ENCODE assay signal across 27 cellular contexts in genomic region chr1:25527226-25527846, GRCh38.
"Had no signal": no experiment of that assay in that cellular context is flagged by ENCODE, and none has a peak within 500 bp of the region (broad histone marks: within the 10 kb centered on the region; RNA-seq: fewer than 3 reads in every experiment).

No MANE protein-coding gene starts in this region.

- H3K9me3 ChIP-seq: body of pancreas had no signal

- H3K27ac ChIP-seq: ascending aorta, body of pancreas, cardiac muscle cell, PC-9 had no signal

- H3K27me3 Mint-ChIP-seq: activated naive CD8-positive, alpha-beta T cell treated with anti-CD3 and anti-CD28 coated beads, Interleukin-2, amount 10 ng/mL, durations not matched to agents 7 days and 5 days; T-helper 17 cell had no signal

- H3K4me2 ChIP-seq: PC-9 had no signal

- H3K4me3 Mint-ChIP-seq: activated CD8-positive, alpha-beta T cell treated with anti-CD3 and anti-CD28 coated beads, Interleukin-2, amount 10 ng/mL, durations not matched to agents 7 days and 5 days; activated naive CD8-positive, alpha-beta T cell treated with anti-CD3 and anti-CD28 coated beads, Interleukin-2, amount 10 ng/mL, durations not matched to agents 7 days and 5 days; T-helper 17 cell; WTC11 had no signal

- H3K36me3 Mint-ChIP-seq: WTC11 had no signal

- ATAC-seq: activated CD8-positive, alpha-beta T cell treated with anti-CD3 and anti-CD28 coated beads, Interleukin-2, amount 10 ng/mL, durations not matched to agents 7 days and 5 days; body of pancreas; K562; T-helper 17 cell; WTC11 had no signal

- H2AFZ ChIP-seq: PC-9 had no signal

- DNase-seq: activated CD4-positive, alpha-beta T cell treated with anti-CD3 and anti-CD28 coated beads for 48 hours; activated CD4-positive, alpha-beta T cell treated with anti-CD3 and anti-CD28 coated beads, Interleukin-2, amount 50 U/mL, for 4 hours; activated CD4-positive, CD25-positive, alpha-beta regulatory T cell treated with anti-CD3 and anti-CD28 coated beads, Interleukin-2, amount 50 U/mL, for 72 hours; activated CD8-positive, alpha-beta memory T cell treated with anti-CD3 and anti-CD28 coated beads, Interleukin-2, amount 50 U/mL, for 48 hours; activated CD8-positive, alpha-beta T cell treated with anti-CD3 and anti-CD28 coated beads, Interleukin-2, amount 10 ng/mL, durations not matched to agents 7 days and 5 days; activated naive CD4-positive, alpha-beta T cell treated with anti-CD3 and anti-CD28 coated beads, Interleukin-2, amount 50 U/mL, for 16 hours; activated naive CD8-positive, alpha-beta T cell treated with anti-CD3 and anti-CD28 coated beads, Interleukin-2, amount 10 ng/mL, durations not matched to agents 7 days and 5 days; activated T-cell treated with anti-CD3 and anti-CD28 coated beads, Interleukin-2, amount 50 U/mL, for 1 hour; body of pancreas; Karpas-422; NCI-H1105 treated with DMSO at 0.1 percent for 48 hours; NCI-H146; NCI-H2029; NCI-H2107; NCI-H2171 treated with DMSO at 0.1 percent for 48 hours; NCI-H226; NCI-H510A; NCI-H526 treated with DMSO at 0.1 percent for 48 hours; NCI-H82; PC-9; SIG-M5; T-helper 17 cell; T-helper 9 cell had no signal

- H3K27ac Mint-ChIP-seq: activated CD8-positive, alpha-beta T cell treated with anti-CD3 and anti-CD28 coated beads, Interleukin-2, amount 10 ng/mL, durations not matched to agents 7 days and 5 days; activated naive CD8-positive, alpha-beta T cell treated with anti-CD3 and anti-CD28 coated beads, Interleukin-2, amount 10 ng/mL, durations not matched to agents 7 days and 5 days; T-helper 17 cell; WTC11 had no signal

- H3K36me3 ChIP-seq: ascending aorta, cardiac muscle cell had no signal

- H3K4me3 ChIP-seq: ascending aorta, body of pancreas, cardiac muscle cell, K562, PC-9 had no signal

- H3K27me3 ChIP-seq: ascending aorta, body of pancreas, cardiac muscle cell had no signal
